24 cellular contexts compared by ENCODE assay signal in genomic region chr6:152004896-152005295, GRCh38.
"Had no signal": no experiment of that assay in that cellular context is flagged by ENCODE, and none has a peak within 500 bp of the region (broad histone marks: within the 10 kb centered on the region; RNA-seq: fewer than 3 reads in every experiment).

No MANE protein-coding gene starts in this region.

- DNase-seq: cerebellar nuclear complex; cortex of kidney; effector CD4-positive, alpha-beta T cell; glutamatergic neuron; heart right ventricle; hippocampal formation; left cardiac atrium; left lung; mesendoderm; midbrain; naive thymus-derived CD8-positive, alpha-beta T cell; nephron progenitor cell; nucleus accumbens; small intestine; stimulated activated CD4-positive, alpha-beta T cell treated with anti-CD3 and anti-CD28 coated beads, Interleukin-12 subunit alpha, Interleukin-12 subunit beta, amount 100 ng/mL, for 4 hours; stimulated activated CD4-positive, alpha-beta T cell treated with anti-CD3 and anti-CD28 coated beads, Interleukin-1b, Interleukin-23, amount 100 ng/mL, for 48 hours; stimulated activated CD4-positive, alpha-beta T cell treated with anti-CD3 and anti-CD28 coated beads, Interleukin-4, amount 100 ng/mL, for 24 hours; stimulated activated naive CD4-positive, alpha-beta T cell treated with Interleukin-2 at 50 U/mL for 16 hours; stomach; thyroid gland; trophoblast cell had no signal

- ATAC-seq: esophagus mucosa; foreskin keratinocyte; heart right ventricle; left cardiac atrium; left lung; naive thymus-derived CD8-positive, alpha-beta T cell; stimulated activated effector memory CD8-positive, alpha-beta T cell treated with anti-CD3 and anti-CD28 coated beads, Interleukin-12 subunit alpha, Interleukin-12 subunit beta, amount 100 ng/mL, for 72 hours had no signal
